In the genomic region with DNA sequence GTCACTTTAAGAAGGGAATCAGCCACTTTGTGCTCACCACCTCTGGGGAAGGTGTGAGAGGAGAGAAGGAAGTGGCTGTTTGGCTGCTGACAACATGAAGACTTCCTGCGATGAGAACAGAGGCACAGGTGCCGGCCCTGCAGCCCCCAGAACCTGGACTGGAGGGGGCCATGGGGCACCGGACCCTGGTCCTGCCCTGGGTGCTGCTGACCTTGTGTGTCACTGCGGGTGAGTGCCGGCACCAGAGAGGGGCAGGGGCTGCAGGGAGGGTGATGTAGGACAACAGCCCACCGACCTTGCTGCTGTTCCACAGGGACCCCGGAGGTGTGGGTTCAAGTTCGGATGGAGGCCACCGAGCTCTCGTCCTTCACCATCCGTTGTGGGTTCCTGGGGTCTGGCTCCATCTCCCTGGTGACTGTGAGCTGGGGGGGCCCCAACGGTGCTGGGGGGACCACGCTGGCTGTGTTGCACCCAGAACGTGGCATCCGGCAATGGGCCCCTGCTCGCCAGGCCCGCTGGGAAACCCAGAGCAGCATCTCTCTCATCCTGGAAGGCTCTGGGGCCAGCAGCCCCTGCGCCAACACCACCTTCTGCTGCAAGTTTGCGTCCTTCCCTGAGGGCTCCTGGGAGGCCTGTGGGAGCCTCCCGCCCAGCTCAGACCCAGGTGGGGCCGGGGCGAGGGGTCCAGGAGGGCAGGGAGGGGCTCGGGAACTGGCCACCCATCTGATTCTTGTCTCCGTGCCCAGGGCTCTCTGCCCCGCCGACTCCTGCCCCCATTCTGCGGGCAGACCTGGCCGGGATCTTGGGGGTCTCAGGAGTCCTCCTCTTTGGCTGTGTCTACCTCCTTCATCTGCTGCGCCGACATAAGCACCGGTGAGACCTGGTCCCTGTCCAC, we compare ENCODE assay signal across 12 cellular contexts. TPM values are rescaled to one million over a fixed set of nuclear protein-coding genes. Genes with fewer than 3 reads are reported as not detected.
DNase-seq lines count a peak whose midpoint lies in the region; ATAC-seq, FAIRE-seq and TF ChIP-seq lines count a peak whose summit lies in the region.
"Not testable (repeated sequence)": the region's sequence is repeated elsewhere in the genome, so short reads cannot be mapped to it uniquely, and the experiment has no call there.
"Had no signal": no experiment of that assay in that cellular context is flagged by ENCODE, and none has a peak within 500 bp of the region (broad histone marks: within the 10 kb centered on the region; RNA-seq: fewer than 3 reads in every experiment).

PVRIG (plus strand) TSS at position 149 of the 895 bp plus-strand sequence; CDS start at position 171, 22 bp downstream.

- not testable (repeated sequence) for H3K4me1 ChIP-seq in upper lobe of right lung

- H3K27ac ChIP-seq in upper lobe of right lung, result peak within 1 kb of the TSS; percentile 55

- peak within 1 kb of the TSS; percentile 34 for H3K4me3 ChIP-seq in upper lobe of right lung

- CTCF ChIA-PET in T-cell (lab: Charles Lee), result interaction anchor here in 1 of 2 donors (0.6 to 2.5 kb wide), 4 partner anchors 30 to 430 kb away, joined by 3 to 12 read pairs (median 4); partner anchors contain the start of gene LAMTOR4

- H3K27ac Mint-ChIP-seq in T-cell (peak within 1 kb of the TSS; percentile 98 to 99), naive B cell (peak within 1 kb of the TSS; percentile 96 to 100 (median 99))
- H3K27ac Mint-ChIP-seq in central memory CD8-positive, alpha-beta T cell (ENCODE audit: low read depth), result peak within 1 kb of the TSS; percentile 98

- peak; percentile 15; the same call in 1 of the 2 replicates for TF ChIP-seq POLR2A in GM12892 (IDR thresholded peaks at IDR 0.05; ENCODE audit: low read depth, low read length)

- FAIRE-seq in GM12892 (lab: Jason Lieb, UNC), result not testable (repeated sequence)

- H3K27me3 Mint-ChIP-seq in T-cell; central memory CD8-positive, alpha-beta T cell; naive B cell: not testable (repeated sequence)

- not testable (repeated sequence) for H3K27me3 ChIP-seq in upper lobe of right lung

- H3K4me3 Mint-ChIP-seq in T-cell (peak within 1 kb of the TSS; percentile 87 to 93 (median 92)), naive B cell (peak within 1 kb of the TSS; percentile 86 to 97 (median 91))
- peak within 1 kb of the TSS; percentile 95 for H3K4me3 Mint-ChIP-seq in central memory CD8-positive, alpha-beta T cell

- not testable (repeated sequence) for H3K9me3 ChIP-seq in upper lobe of right lung

- H3K36me3 ChIP-seq in upper lobe of right lung, result not testable (repeated sequence)

- peak; percentile 34 to 53 (median 46) for ATAC-seq in T-cell (replicated peaks in 1 of 4)
- ATAC-seq in central memory CD8-positive, alpha-beta T cell (replicated peaks; ENCODE audit: extremely low read depth, poor library complexity, severe bottlenecking), result peak; percentile 66
- not testable (repeated sequence) for ATAC-seq in naive B cell (ENCODE audit: low read depth in 2 of 2); upper lobe of right lung

- not testable (repeated sequence) for H3K9me3 Mint-ChIP-seq in T-cell; central memory CD8-positive, alpha-beta T cell; naive B cell

- H3K36me3 Mint-ChIP-seq in T-cell, result peaks cover 27% of the 10 kb centered on the region
- H3K36me3 Mint-ChIP-seq in central memory CD8-positive, alpha-beta T cell (ENCODE audit: insufficient read depth), result peaks cover 56% of the 10 kb centered on the region
- H3K36me3 Mint-ChIP-seq in naive B cell, result not testable (repeated sequence)

- POLR2A ChIA-PET in T-cell (lab: Charles Lee), result interaction anchor here in 1 of 2 donors (0.5 to 1.2 kb wide), 3 partner anchors 9 to 81 kb away, joined by 3 to 8 read pairs (median 5); no protein-coding TSS in a partner anchor

- intact Hi-C loops in upper lobe of right lung (cut with DNase I), result loop anchor here (10.0 kb wide), 1 partner anchor 85 kb away; no protein-coding TSS in a partner anchor

- H3K4me1 Mint-ChIP-seq in T-cell (peaks cover 58 to 76% (median 70%) of the 10 kb centered on the region in 3 donors), naive B cell (peaks cover 35 to 84% (median 81%) of the 10 kb centered on the region in 3 donors)
- peaks cover 65% of the 10 kb centered on the region for H3K4me1 Mint-ChIP-seq in central memory CD8-positive, alpha-beta T cell

- DNase-seq in GM12892 (ENCODE audit: insufficient read length); naive B cell; upper lobe of right lung: not testable (repeated sequence)
- DNase-seq in T-cell (peak in 22 of 34 experiments; percentile 15 to 59 (median 38)), activated gamma-delta T cell treated with Interleukin-2 at 50 U/mL for 16 hours (peak; percentile 47)
- DNase-seq in activated CD8-positive, alpha-beta memory T cell treated with anti-CD3 and anti-CD28 coated beads for 24 hours, result peak; percentile 86
- DNase-seq in central memory CD8-positive, alpha-beta T cell (ENCODE audit: low spot score in 2 of 2), result peak; percentile 26 to 43
- peak; percentile 13 for DNase-seq in stimulated activated CD4-positive, alpha-beta T cell treated with anti-CD3 and anti-CD28 coated beads, Interleukin-2, amount 100 ng/mL, for 4 hours (ENCODE audit: low read depth)

- TF ChIP-seq CTCF in upper lobe of right lung (IDR thresholded peaks at IDR 0.05), result not testable (repeated sequence)

RNA-seq across cellular contexts. Expression of gene PVRIG, which starts in this region (rescaled TPM):
- 3.9 TPM for polyA plus RNA-seq in GM12892 (2012; ENCODE audit: missing spikeins)
- 10 to 100 TPM; 45.0 to 96.8 (median 78.0) TPM for total RNA-seq in T-cell
- polyA plus RNA-seq in naive B cell (ENCODE audit: low read depth in 6 of 6), result 10 to 100 TPM; 37.5 to 67.4 (median 56.4) TPM
- 1.4 TPM for total RNA-seq in upper lobe of right lung
- total RNA-seq: frontal cortex, H7, IMR-90, SJCRH30 had no signal
- polyA plus RNA-seq: IMR-90 had no signal

Comparison
In these comparisons a context has a peak if more than half of its experiments do, and no peak if none do; other contexts are left out.
1. RNA of gene PVRIG (total RNA-seq): 45.0 to 96.8 TPM in T-cell; 1.4 TPM in upper lobe of right lung (single experiment); every median in the first group is over 10 times any median in the second.
2. Peak in every context shown above with its lines, with median percentiles within 50 percentile points of each other: H3K27ac Mint-ChIP-seq and H3K4me3 Mint-ChIP-seq.